ENCODE assay signal across 10 cellular contexts in the genomic region with DNA sequence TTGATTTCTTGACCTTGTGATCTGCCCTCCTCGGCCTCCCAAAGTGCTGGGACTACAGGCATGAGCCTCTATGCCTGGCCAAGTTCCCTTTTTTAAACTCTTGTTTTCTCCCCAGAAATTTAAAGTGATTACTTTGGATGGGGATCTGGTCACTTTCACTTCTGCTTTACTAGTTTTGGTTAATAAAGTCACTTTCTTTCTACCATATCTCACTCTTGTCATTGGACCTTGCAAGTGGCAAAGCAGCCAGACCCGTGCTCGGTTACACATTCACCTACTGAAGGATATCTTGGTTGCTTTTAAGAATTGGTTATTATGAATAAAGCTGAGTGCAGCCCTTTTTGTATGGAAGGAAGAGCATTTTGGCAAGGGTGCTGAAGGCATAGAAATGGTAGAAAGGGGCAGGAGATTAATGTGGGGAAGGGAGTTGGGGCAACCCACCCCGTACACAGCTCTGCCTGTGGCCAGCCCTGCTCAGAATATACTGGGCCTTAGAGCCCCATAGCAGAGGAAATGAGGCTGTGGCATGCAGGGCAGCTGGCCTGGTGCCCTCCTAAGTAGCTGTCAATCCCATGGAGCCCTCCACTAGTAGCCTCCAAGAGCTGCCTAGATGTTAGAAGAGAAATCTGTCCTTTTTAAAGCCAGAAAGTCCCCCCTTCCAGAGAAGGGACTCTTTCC. TPM values are rescaled to one million over a fixed set of nuclear protein-coding genes. Genes with fewer than 3 reads are reported as not detected.
DNase-seq lines count a peak whose midpoint lies in the region; ATAC-seq and TF ChIP-seq lines count a peak whose summit lies in the region.
"Had no signal": no experiment of that assay in that cellular context is flagged by ENCODE, and none has a peak within 500 bp of the region (broad histone marks: within the 10 kb centered on the region; RNA-seq: fewer than 3 reads in every experiment).

No MANE protein-coding gene starts in this region.

- no peaks in the 10 kb centered on the region for H3K27me3 ChIP-seq in right atrium auricular region
- no peaks in the 10 kb centered on the region for H3K27me3 ChIP-seq in osteoblast (ENCODE audit: insufficient read depth, low read length)

- no peaks in the 10 kb centered on the region for H3K79me2 ChIP-seq in osteoblast (ENCODE audit: insufficient read depth, low read length)

- no peak overlapping the region for H3K4me2 ChIP-seq in osteoblast (ENCODE audit: insufficient read depth, low read length)

- H3K4me3 ChIP-seq in right atrium auricular region: no peak overlapping the region
- no peak overlapping the region for H3K4me3 ChIP-seq in coronary artery
- H3K4me3 ChIP-seq in foreskin fibroblast (ENCODE audit: low read depth in 1 of 2, low read length in 2 of 2): no peak overlapping the region
- H3K4me3 ChIP-seq in osteoblast (ENCODE audit: insufficient read depth, low read length): no peak overlapping the region

- H3K36me3 ChIP-seq in right atrium auricular region (no peaks in the 10 kb centered on the region), osteoblast (ENCODE audit: insufficient read depth, low read length) (no peaks in the 10 kb centered on the region)

- intact Hi-C loops in cardiac septum (cut with DNase I): no loop called here

- TF ChIP-seq CTCF in right atrium auricular region (IDR thresholded peaks at IDR 0.05): no peak
- TF ChIP-seq CTCF in coronary artery (IDR thresholded peaks at IDR 0.05): no peak
- TF ChIP-seq CTCF in foreskin fibroblast (IDR thresholded peaks at IDR 0.05; ENCODE audit: low read depth, low read length): no peak
- no peak for TF ChIP-seq CTCF in osteoblast (IDR thresholded peaks at IDR 0.05; ENCODE audit: extremely low read depth, low read depth, low read length)

- no peaks in the 10 kb centered on the region for H4K20me1 ChIP-seq in osteoblast (ENCODE audit: insufficient read depth, low read length)

- H3K4me1 ChIP-seq in right atrium auricular region (no peaks in the 10 kb centered on the region), osteoblast (ENCODE audit: insufficient read depth, low read length) (no peaks in the 10 kb centered on the region)

- no peak overlapping the region for H2AFZ ChIP-seq in osteoblast (ENCODE audit: low read length)

- DNase-seq in right atrium auricular region (ENCODE audit: low spot score): peak; percentile 44
- no peak for DNase-seq in cardiac septum (ENCODE audit: low spot score)
- peak; percentile 98 for DNase-seq in MV-4-11 (lab: John Stamatoyannopoulos, UW)
- no peak for DNase-seq in coronary artery (ENCODE audit: low spot score)
- DNase-seq in foreskin fibroblast: no peak
- DNase-seq in osteoblast (ENCODE audit: insufficient read length, low spot score, missing footprints): no peak
- DNase-seq in central memory CD4-positive, alpha-beta T cell: no peak
- DNase-seq: HCEC 1CT, NCI-H2029 treated with DMSO at 0.1 percent for 48 hours had no signal

- H3K27ac ChIP-seq in right atrium auricular region (no peak overlapping the region), coronary artery (no peak overlapping the region), osteoblast (ENCODE audit: low read depth, low read length) (no peak overlapping the region)

- ATAC-seq in HG02852 (IDR thresholded peaks at IDR 0.05; ENCODE audit: unreplicated experiment): peak; percentile 94

- H3K9me3 ChIP-seq in right atrium auricular region: no peaks in the 10 kb centered on the region
- no peaks in the 10 kb centered on the region for H3K9me3 ChIP-seq in osteoblast (ENCODE audit: low read depth, low read length)

RNA-seq across cellular contexts. Expression of gene CD2, which starts 40.7 kb away (rescaled TPM):
- 1 to 10 TPM in 1 of 2 donors, under 1 TPM in 1; 0.26 to 1.6 TPM for total RNA-seq in right atrium auricular region
- total RNA-seq in cardiac septum: 0.75 TPM
- not detected in 2 replicates for total RNA-seq in osteoblast

Comparison
In these comparisons a context has a peak if more than half of its experiments do, and no peak if none do; other contexts are left out.
1. DNase-seq: peak in right atrium auricular region (single experiment) and MV-4-11 (single experiment); none in cardiac septum (single experiment), coronary artery (single experiment), foreskin fibroblast (0 of 2), osteoblast (single experiment) and central memory CD4-positive, alpha-beta T cell (single experiment).